In genomic region chr4:114025176-114025777, GRCh38 we compare ENCODE assay signal across 10 cellular contexts. TPM values are rescaled to one million over a fixed set of nuclear protein-coding genes. Genes with fewer than 3 reads are reported as not detected.
DNase-seq lines count a peak whose midpoint lies in the region; ATAC-seq and TF ChIP-seq lines count a peak whose summit lies in the region.
"Had no signal": no experiment of that assay in that cellular context is flagged by ENCODE, and none has a peak within 500 bp of the region (broad histone marks: within the 10 kb centered on the region; RNA-seq: fewer than 3 reads in every experiment).

No MANE protein-coding gene starts in this region.

- H3K4me1 Mint-ChIP-seq in activated naive CD8-positive, alpha-beta T cell treated with anti-CD3 and anti-CD28 coated beads for 36 hours: no peaks in the 10 kb centered on the region

- TF ChIP-seq CTCF in GM10266 (IDR thresholded peaks at IDR 0.05; ENCODE audit: control insufficient read depth, insufficient read depth, low read depth, missing control alignments): no peak

- no peaks in the 10 kb centered on the region for H3K9me3 Mint-ChIP-seq in activated naive CD8-positive, alpha-beta T cell treated with anti-CD3 and anti-CD28 coated beads for 36 hours

- H3K36me3 Mint-ChIP-seq in activated naive CD8-positive, alpha-beta T cell treated with anti-CD3 and anti-CD28 coated beads for 36 hours: no peaks in the 10 kb centered on the region

- no peaks in the 10 kb centered on the region for H3K27me3 Mint-ChIP-seq in activated naive CD8-positive, alpha-beta T cell treated with anti-CD3 and anti-CD28 coated beads for 36 hours

- ATAC-seq in GM18508 (IDR thresholded peaks at IDR 0.05; ENCODE audit: insufficient read depth, unreplicated experiment) (peak; percentile 84), GM21528 (IDR thresholded peaks at IDR 0.05; ENCODE audit: low FRiP score, unreplicated experiment) (peak; percentile 87), HG03108 (IDR thresholded peaks at IDR 0.05; ENCODE audit: unreplicated experiment) (peak; percentile 79)

- no peak overlapping the region for H3K27ac Mint-ChIP-seq in activated naive CD8-positive, alpha-beta T cell treated with anti-CD3 and anti-CD28 coated beads for 36 hours

- no peak overlapping the region for H3K4me3 Mint-ChIP-seq in activated naive CD8-positive, alpha-beta T cell treated with anti-CD3 and anti-CD28 coated beads for 36 hours

- peak; percentile 2 for DNase-seq in RPMI8226
- no peak for DNase-seq in CD1c-positive myeloid dendritic cell (ENCODE audit: extremely low spot score)
- DNase-seq in GM10266 (ENCODE audit: extremely low spot score): no peak
- no peak for DNase-seq in activated naive CD8-positive, alpha-beta T cell treated with anti-CD3 and anti-CD28 coated beads for 36 hours
- DNase-seq in NCI-H1436 (lab: John Stamatoyannopoulos, UW): no peak
- DNase-seq: activated CD4-positive, alpha-beta T cell treated with anti-CD3 and anti-CD28 coated beads, Interleukin-2, amount 50 U/mL, for 1 hour; erythroblast had no signal

RNA-seq across cellular contexts. Expression of gene ARSJ, which starts 45.8 kb away (rescaled TPM):
- total RNA-seq in activated naive CD8-positive, alpha-beta T cell treated with anti-CD3 and anti-CD28 coated beads for 36 hours: not detected
